Comparison of ENCODE assay signal across 24 cellular contexts in the genomic region with DNA sequence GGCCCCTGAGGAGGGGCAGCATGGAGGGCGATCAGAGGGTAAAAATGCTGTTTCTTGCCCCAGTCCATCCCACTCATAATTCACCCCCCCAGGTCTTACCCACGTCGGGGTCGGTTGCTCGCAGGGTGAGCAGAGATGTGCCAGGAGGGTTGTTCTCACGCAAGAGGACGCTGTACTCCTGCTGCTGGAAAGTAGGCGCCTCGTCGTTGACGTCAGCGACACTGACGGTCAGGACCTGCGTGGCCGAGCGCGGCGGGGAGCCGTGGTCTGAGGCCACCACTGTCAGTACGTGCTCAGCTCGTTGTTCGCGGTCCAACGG.
"Had no signal": no experiment of that assay in that cellular context is flagged by ENCODE, and none has a peak within 500 bp of the region (broad histone marks: within the 10 kb centered on the region; RNA-seq: fewer than 3 reads in every experiment).

No MANE protein-coding gene starts in this region.

- DNase-seq: activated CD4-positive, alpha-beta T cell treated with anti-CD3 and anti-CD28 coated beads, Interleukin-2, amount 50 U/mL, for 1 hour; activated CD4-positive, CD25-positive, alpha-beta regulatory T cell treated with anti-CD3 and anti-CD28 coated beads, Interleukin-2, amount 50 U/mL, for 72 hours; activated CD8-positive, alpha-beta T cell treated with anti-CD3 and anti-CD28 coated beads, Interleukin-2, amount 10 ng/mL, durations not matched to agents 7 days and 5 days; activated naive CD4-positive, alpha-beta T cell; activated T-cell treated with anti-CD3 and anti-CD28 coated beads, Interleukin-2, amount 50 U/mL, for 24 hours; adrenal gland; effector memory CD8-positive, alpha-beta T cell; glutamatergic neuron; left cardiac atrium; occipital lobe; posterior cingulate gyrus; small intestine; stimulated activated CD4-positive, alpha-beta T cell treated with anti-CD3 and anti-CD28 coated beads, Interleukin-2, amount 100 ng/mL, for 48 hours; stimulated activated CD8-positive, alpha-beta memory T cell treated with anti-CD3 and anti-CD28 coated beads, Interleukin-4, amount 100 ng/mL, for 48 hours; stimulated activated naive B cell treated with anti-CD40 and anti-IgM and Interleukin-4, amounts not matched to agents 10 μg/mL and 1 μg/mL and 100 μg/mL, for 72 hours had no signal

- H3K9me3 Mint-ChIP-seq: activated T-cell treated with anti-CD3 and anti-CD28 coated beads, Interleukin-2, amount 50 U/mL, for 24 hours; activated T-helper 2 cell treated with anti-CD3 and anti-CD28 coated beads, Interferon-gamma antibody, Interleukin-2, Interleukin-4, amounts not matched to agents 10 μg/mL and 5 μg/mL and 100 μg/mL, durations not matched to agents 14 hours and 24 hours and 36 hours; central memory CD8-positive, alpha-beta T cell; effector memory CD8-positive, alpha-beta T cell; nephron; stimulated activated naive B cell treated with anti-CD40 and anti-IgM and Interleukin-4, amounts not matched to agents 10 μg/mL and 1 μg/mL and 100 μg/mL, for 72 hours; T-helper 2 cell treated with Interferon-gamma antibody and Interleukin-4, amounts not matched to agents 5 μg/mL and 100 μg/mL, for 36 hours had no signal

- H3K4me1 ChIP-seq: ascending aorta, vagina had no signal

- H3K36me3 ChIP-seq: adrenal gland had no signal

- H3K27ac Mint-ChIP-seq: activated CD8-positive, alpha-beta T cell treated with anti-CD3 and anti-CD28 coated beads, Interleukin-2, amount 10 ng/mL, durations not matched to agents 7 days and 5 days; activated naive CD8-positive, alpha-beta T cell; activated T-cell treated with anti-CD3 and anti-CD28 coated beads, Interleukin-2, amount 50 U/mL, for 24 hours; activated T-helper 2 cell treated with anti-CD3 and anti-CD28 coated beads, Interferon-gamma antibody, Interleukin-2, Interleukin-4, amounts not matched to agents 10 μg/mL and 5 μg/mL and 100 μg/mL, durations not matched to agents 14 hours and 24 hours and 36 hours; nephron; stimulated activated naive B cell treated with anti-CD40 and anti-IgM and Interleukin-4, amounts not matched to agents 10 μg/mL and 1 μg/mL and 100 μg/mL, for 72 hours; T-helper 2 cell treated with Interferon-gamma antibody and Interleukin-4, amounts not matched to agents 5 μg/mL and 100 μg/mL, for 36 hours had no signal

- H3K4me1 Mint-ChIP-seq: nephron had no signal

- H3K27me3 Mint-ChIP-seq: activated naive CD8-positive, alpha-beta T cell; activated T-cell treated with anti-CD3 and anti-CD28 coated beads, Interleukin-2, amount 50 U/mL, for 24 hours; central memory CD8-positive, alpha-beta T cell; effector memory CD8-positive, alpha-beta T cell; stimulated activated naive B cell treated with anti-CD40 and anti-IgM and Interleukin-4, amounts not matched to agents 10 μg/mL and 1 μg/mL and 100 μg/mL, for 72 hours had no signal

- H3K27ac ChIP-seq: adrenal gland, ascending aorta, esophagus muscularis mucosa, hepatocyte, vagina had no signal

- H3K4me3 ChIP-seq: adrenal gland, ascending aorta, esophagus muscularis mucosa, hepatocyte, vagina had no signal

- H3K4me3 Mint-ChIP-seq: activated CD8-positive, alpha-beta T cell treated with anti-CD3 and anti-CD28 coated beads, Interleukin-2, amount 10 ng/mL, durations not matched to agents 7 days and 5 days; activated naive CD8-positive, alpha-beta T cell; activated T-cell treated with anti-CD3 and anti-CD28 coated beads, Interleukin-2, amount 50 U/mL, for 24 hours; central memory CD8-positive, alpha-beta T cell; effector memory CD8-positive, alpha-beta T cell; nephron; stimulated activated naive B cell treated with anti-CD40 and anti-IgM and Interleukin-4, amounts not matched to agents 10 μg/mL and 1 μg/mL and 100 μg/mL, for 72 hours; T-helper 2 cell treated with Interferon-gamma antibody and Interleukin-4, amounts not matched to agents 5 μg/mL and 100 μg/mL, for 36 hours had no signal

- H3K36me3 Mint-ChIP-seq: activated naive CD8-positive, alpha-beta T cell; stimulated activated naive B cell treated with anti-CD40 and anti-IgM and Interleukin-4, amounts not matched to agents 10 μg/mL and 1 μg/mL and 100 μg/mL, for 72 hours had no signal

- H2AFZ ChIP-seq: hepatocyte had no signal

- H3K79me2 ChIP-seq: hepatocyte had no signal

- H3K27me3 ChIP-seq: adrenal gland, ascending aorta, esophagus muscularis mucosa, vagina had no signal

- H3K9me3 ChIP-seq: adrenal gland, ascending aorta, esophagus muscularis mucosa, vagina had no signal
